In genomic region chr1:207525239-207525638, GRCh38 we compare ENCODE assay signal across 3 cellular contexts. TPM values are rescaled to one million over a fixed set of nuclear protein-coding genes. Genes with fewer than 3 reads are reported as not detected.
"Had no signal": no experiment of that assay in that cellular context is flagged by ENCODE, and none has a peak within 500 bp of the region (broad histone marks: within the 10 kb centered on the region; RNA-seq: fewer than 3 reads in every experiment).

No MANE protein-coding gene starts in this region.

RNA-seq across cellular contexts. Expression of gene CR1, which starts 29.3 kb away (rescaled TPM):
- total RNA-seq: GM23248, HT-29, IMR-90 had no signal
